Comparison of ENCODE assay signal across 15 cellular contexts in the genomic region with DNA sequence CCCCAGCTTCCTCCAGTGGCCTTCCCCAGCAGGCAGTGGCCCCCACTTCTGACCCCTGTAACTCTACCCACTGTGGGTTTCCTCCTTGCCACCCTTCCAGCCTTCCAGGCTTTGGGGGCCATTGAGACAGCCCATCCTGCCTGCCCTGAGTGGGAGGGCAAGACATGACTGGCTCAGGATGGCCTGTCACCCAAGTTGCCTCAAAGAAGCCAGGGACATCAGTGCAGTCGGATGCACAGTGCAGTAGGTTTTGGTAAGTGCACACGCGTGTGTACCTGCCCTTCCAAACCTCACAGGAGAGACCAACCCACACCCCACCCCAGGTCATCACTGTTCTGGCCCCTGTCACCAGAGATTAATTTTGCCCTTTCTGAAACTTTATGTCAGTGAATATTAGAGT. TPM values are rescaled to one million over a fixed set of nuclear protein-coding genes. Genes with fewer than 3 reads are reported as not detected.
DNase-seq lines count a peak whose midpoint lies in the region; ATAC-seq and TF ChIP-seq lines count a peak whose summit lies in the region.
"Had no signal": no experiment of that assay in that cellular context is flagged by ENCODE, and none has a peak within 500 bp of the region (broad histone marks: within the 10 kb centered on the region; RNA-seq: fewer than 3 reads in every experiment).

No MANE protein-coding gene starts in this region.

- no peak for DNase-seq in activated naive CD4-positive, alpha-beta T cell treated with anti-CD3 and anti-CD28 coated beads, Interleukin-2, amount 50 U/mL, for 72 hours (ENCODE audit: low spot score in 2 of 2)
- no peak for DNase-seq in activated naive CD4-positive, alpha-beta T cell treated with anti-CD3 and anti-CD28 coated beads for 36 hours
- DNase-seq in activated B cell treated with CpG ODN at 0.5 μM for 24 hours (no peak), memory B cell (ENCODE audit: low spot score in 2 of 2) (no peak), NCI-H2171 (lab: John Stamatoyannopoulos, UW) (no peak), SK-N-DZ (ENCODE audit: low spot score) (no peak), substantia nigra (lab: John Stamatoyannopoulos, UW) (no peak)
- DNase-seq: EL, heart right ventricle, Kasumi-1, NCI-H1048, NCI-H2029, NCI-H524, posterior cingulate gyrus had no signal

- no peaks in the 10 kb centered on the region for H3K9me3 Mint-ChIP-seq in activated naive CD4-positive, alpha-beta T cell treated with anti-CD3 and anti-CD28 coated beads, Interleukin-2, amount 50 U/mL, for 72 hours
- H3K9me3 Mint-ChIP-seq in activated naive CD4-positive, alpha-beta T cell treated with anti-CD3 and anti-CD28 coated beads for 36 hours, result no peaks in the 10 kb centered on the region
- H3K9me3 Mint-ChIP-seq in activated B cell treated with CpG ODN at 0.5 μM for 24 hours, result no peaks in the 10 kb centered on the region
- no peaks in the 10 kb centered on the region for H3K9me3 Mint-ChIP-seq in memory B cell

- H3K27ac Mint-ChIP-seq in activated naive CD4-positive, alpha-beta T cell treated with anti-CD3 and anti-CD28 coated beads, Interleukin-2, amount 50 U/mL, for 72 hours, result peak overlapping the region; percentile 3 to 81
- H3K27ac Mint-ChIP-seq in activated naive CD4-positive, alpha-beta T cell treated with anti-CD3 and anti-CD28 coated beads for 36 hours, result no peak overlapping the region
- H3K27ac Mint-ChIP-seq in activated B cell treated with CpG ODN at 0.5 μM for 24 hours, result peak overlapping the region; percentile 64
- peak overlapping the region; percentile 69 for H3K27ac Mint-ChIP-seq in memory B cell

- POLR2A ChIA-PET in activated B cell treated with CpG ODN at 0.5 μM for 24 hours (lab: Charles Lee), result interaction anchor here (0.6 to 1.6 kb wide), 3 partner anchors 20 to 166 kb away, joined by 3 to 5 read pairs (median 3); no protein-coding TSS in a partner anchor

- H3K27ac ChIP-seq in temporal lobe (ENCODE audit: low read depth, low read length) (peak overlapping the region; percentile 6), substantia nigra (ENCODE audit: low read depth, low read length, poor library complexity, severe bottlenecking) (no peak overlapping the region)

- no peaks in the 10 kb centered on the region for H3K27me3 Mint-ChIP-seq in activated naive CD4-positive, alpha-beta T cell treated with anti-CD3 and anti-CD28 coated beads for 36 hours (ENCODE audit: low read depth)
- no peaks in the 10 kb centered on the region for H3K27me3 Mint-ChIP-seq in activated B cell treated with CpG ODN at 0.5 μM for 24 hours
- no peaks in the 10 kb centered on the region for H3K27me3 Mint-ChIP-seq in memory B cell

- ATAC-seq in activated naive CD4-positive, alpha-beta T cell treated with anti-CD3 and anti-CD28 coated beads, Interleukin-2, amount 50 U/mL, for 72 hours, result peak in 1 of 2 donors; percentile 18
- ATAC-seq in activated B cell treated with CpG ODN at 0.5 μM for 24 hours (ENCODE audit: low read depth), result no peak
- ATAC-seq in memory B cell (ENCODE audit: low read depth), result no peak
- ATAC-seq: heart right ventricle had no signal

- peaks cover 30% of the 10 kb centered on the region for H3K4me1 Mint-ChIP-seq in activated naive CD4-positive, alpha-beta T cell treated with anti-CD3 and anti-CD28 coated beads for 36 hours (ENCODE audit: low read depth)
- H3K4me1 Mint-ChIP-seq in activated B cell treated with CpG ODN at 0.5 μM for 24 hours (peaks cover 60% of the 10 kb centered on the region), memory B cell (peaks cover 40% of the 10 kb centered on the region)

- no peak overlapping the region for H3K4me3 Mint-ChIP-seq in activated naive CD4-positive, alpha-beta T cell treated with anti-CD3 and anti-CD28 coated beads for 36 hours
- H3K4me3 Mint-ChIP-seq in activated B cell treated with CpG ODN at 0.5 μM for 24 hours (peak overlapping the region; percentile 36), memory B cell (no peak overlapping the region)

- no peak for TF ChIP-seq CTCF in activated B cell treated with CpG ODN at 0.5 μM for 24 hours (IDR thresholded peaks at IDR 0.05)

- CTCF ChIA-PET in activated naive CD4-positive, alpha-beta T cell treated with anti-CD3 and anti-CD28 coated beads for 36 hours (lab: Charles Lee), result interaction anchor here (0.5 to 1.6 kb wide), 2 partner anchors 21 to 156 kb away, joined by 3 to 4 read pairs; no protein-coding TSS in a partner anchor
- CTCF ChIA-PET in activated B cell treated with CpG ODN at 0.5 μM for 24 hours (lab: Charles Lee), result interaction anchor here (1.1 to 1.4 kb wide), 2 partner anchors 16 to 140 kb away, joined by 3 read pairs; no protein-coding TSS in a partner anchor

- H3K36me3 Mint-ChIP-seq in activated naive CD4-positive, alpha-beta T cell treated with anti-CD3 and anti-CD28 coated beads, Interleukin-2, amount 50 U/mL, for 72 hours, result peaks cover 8 to 9% of the 10 kb centered on the region in 2 donors
- H3K36me3 Mint-ChIP-seq in activated naive CD4-positive, alpha-beta T cell treated with anti-CD3 and anti-CD28 coated beads for 36 hours (ENCODE audit: low read depth), result peaks cover 11% of the 10 kb centered on the region
- H3K36me3 Mint-ChIP-seq in activated B cell treated with CpG ODN at 0.5 μM for 24 hours (ENCODE audit: low read depth), result peaks cover 28% of the 10 kb centered on the region
- peaks cover 9% of the 10 kb centered on the region for H3K36me3 Mint-ChIP-seq in memory B cell

- intact Hi-C loops in activated naive CD4-positive, alpha-beta T cell treated with anti-CD3 and anti-CD28 coated beads for 36 hours (cut with micrococcal nuclease), result no loop called here
- intact Hi-C loops in activated B cell treated with CpG ODN at 0.5 μM for 24 hours (cut with micrococcal nuclease), result no loop called here

RNA-seq across cellular contexts. Expression of a gene that starts 22.7 kb away (rescaled TPM):
- total RNA-seq in activated naive CD4-positive, alpha-beta T cell treated with anti-CD3 and anti-CD28 coated beads, Interleukin-2, amount 50 U/mL, for 72 hours, result 100 to 1,000 TPM; 124 to 176 TPM
- 10 to 100 TPM; 83.1 to 86.5 TPM for total RNA-seq in activated naive CD4-positive, alpha-beta T cell treated with anti-CD3 and anti-CD28 coated beads for 36 hours
- total RNA-seq in activated B cell treated with CpG ODN at 0.5 μM for 24 hours, result 378 and 440 TPM in 2 replicates
- 13.3 TPM for total RNA-seq in temporal lobe
- 6.3 and 10.1 TPM in 2 replicates for polyA plus RNA-seq in SK-N-DZ (2014; cell fraction: cytosol; rRNA removed)
- 50.3 and 58.3 TPM in 2 replicates for polyA plus RNA-seq in SK-N-DZ (2014; cell fraction: nucleus; rRNA removed)

RNA-seq across cellular contexts. Expression of a gene that starts 25.1 kb away (rescaled TPM):
- total RNA-seq in activated naive CD4-positive, alpha-beta T cell treated with anti-CD3 and anti-CD28 coated beads, Interleukin-2, amount 50 U/mL, for 72 hours, result 1,000 to 10,000 TPM; 2,757 to 2,768 TPM
- total RNA-seq in activated naive CD4-positive, alpha-beta T cell treated with anti-CD3 and anti-CD28 coated beads for 36 hours, result 1,000 to 10,000 TPM; 3,406 to 3,423 TPM
- total RNA-seq in activated B cell treated with CpG ODN at 0.5 μM for 24 hours (1,411 and 1,534 TPM in 2 replicates), temporal lobe (612 TPM)
- 6,023 and 7,004 TPM in 2 replicates for polyA plus RNA-seq in SK-N-DZ (2014; cell fraction: cytosol; rRNA removed)
- polyA plus RNA-seq in SK-N-DZ (2014; cell fraction: nucleus; rRNA removed), result 2,878 and 3,315 TPM in 2 replicates
